In genomic region chr17:76262732-76263344, GRCh38 we compare ENCODE assay signal across 8 cellular contexts. TPM values are rescaled to one million over a fixed set of nuclear protein-coding genes. Genes with fewer than 3 reads are reported as not detected.
DNase-seq lines count a peak whose midpoint lies in the region; ATAC-seq and TF ChIP-seq lines count a peak whose summit lies in the region.

No MANE protein-coding gene starts in this region.

- peak overlapping the region; percentile 24 for H3K4me3 ChIP-seq in GM12875 (ENCODE audit: low read depth, low read length)
- H3K4me3 ChIP-seq in effector memory CD4-positive, alpha-beta T cell (ENCODE audit: insufficient read depth, low read depth, low read length, poor library complexity, severe bottlenecking), result no peak overlapping the region

- peaks cover 17% of the 10 kb centered on the region for H3K4me1 ChIP-seq in effector memory CD4-positive, alpha-beta T cell (ENCODE audit: control insufficient read depth, insufficient read depth, low read length, poor library complexity, severe bottlenecking)

- peaks cover 40% of the 10 kb centered on the region for H3K4me1 Mint-ChIP-seq in activated T-helper 2 cell treated with anti-CD3 and anti-CD28 coated beads, Interferon-gamma antibody, Interleukin-2, Interleukin-4, amounts not matched to agents 10 μg/mL and 5 μg/mL and 100 μg/mL, durations not matched to agents 14 hours and 24 hours and 36 hours (ENCODE audit: low read depth)
- H3K4me1 Mint-ChIP-seq in naive B cell, result peaks cover 34 to 67% (median 58%) of the 10 kb centered on the region in 3 donors

- no peaks in the 10 kb centered on the region for H3K27me3 Mint-ChIP-seq in activated T-helper 2 cell treated with anti-CD3 and anti-CD28 coated beads, Interferon-gamma antibody, Interleukin-2, Interleukin-4, amounts not matched to agents 10 μg/mL and 5 μg/mL and 100 μg/mL, durations not matched to agents 14 hours and 24 hours and 36 hours (ENCODE audit: low read depth)
- H3K27me3 Mint-ChIP-seq in naive B cell, result no peaks in the 10 kb centered on the region

- H3K27ac ChIP-seq in effector memory CD4-positive, alpha-beta T cell (ENCODE audit: insufficient read depth, low read length, poor library complexity, severe bottlenecking), result no peak overlapping the region

- peak overlapping the region; percentile 80 for H3K27ac Mint-ChIP-seq in activated T-helper 2 cell treated with anti-CD3 and anti-CD28 coated beads, Interferon-gamma antibody, Interleukin-2, Interleukin-4, amounts not matched to agents 10 μg/mL and 5 μg/mL and 100 μg/mL, durations not matched to agents 14 hours and 24 hours and 36 hours
- H3K27ac Mint-ChIP-seq in naive B cell, result peak overlapping the region; percentile 80 to 94 (median 90)

- peak overlapping the region; percentile 42 for H3K4me3 Mint-ChIP-seq in activated T-helper 2 cell treated with anti-CD3 and anti-CD28 coated beads, Interferon-gamma antibody, Interleukin-2, Interleukin-4, amounts not matched to agents 10 μg/mL and 5 μg/mL and 100 μg/mL, durations not matched to agents 14 hours and 24 hours and 36 hours (ENCODE audit: low read depth)
- H3K4me3 Mint-ChIP-seq in naive B cell, result peak overlapping the region; percentile 27 to 90 (median 76)

- intact Hi-C loops in activated T-helper 2 cell treated with anti-CD3 and anti-CD28 coated beads, Interferon-gamma antibody, Interleukin-2, Interleukin-4, amounts not matched to agents 10 μg/mL and 5 μg/mL and 100 μg/mL, durations not matched to agents 14 hours and 24 hours and 36 hours (cut with micrococcal nuclease), result no loop called here

- no peak for TF ChIP-seq CTCF in GM12875 (IDR thresholded peaks at IDR 0.05; ENCODE audit: borderline replicate concordance, insufficient read depth, low read depth, low read length)

- no peaks in the 10 kb centered on the region for H3K27me3 ChIP-seq in effector memory CD4-positive, alpha-beta T cell (replicated peaks; ENCODE audit: control insufficient read depth, insufficient read depth, low read length, poor library complexity, severe bottlenecking)

- no peaks in the 10 kb centered on the region for H3K9me3 Mint-ChIP-seq in activated T-helper 2 cell treated with anti-CD3 and anti-CD28 coated beads, Interferon-gamma antibody, Interleukin-2, Interleukin-4, amounts not matched to agents 10 μg/mL and 5 μg/mL and 100 μg/mL, durations not matched to agents 14 hours and 24 hours and 36 hours
- H3K9me3 Mint-ChIP-seq in naive B cell, result no peaks in the 10 kb centered on the region

- no peaks in the 10 kb centered on the region for H3K9me3 ChIP-seq in effector memory CD4-positive, alpha-beta T cell (ENCODE audit: control insufficient read depth, low read length)

- H3K36me3 Mint-ChIP-seq in activated T-helper 2 cell treated with anti-CD3 and anti-CD28 coated beads, Interferon-gamma antibody, Interleukin-2, Interleukin-4, amounts not matched to agents 10 μg/mL and 5 μg/mL and 100 μg/mL, durations not matched to agents 14 hours and 24 hours and 36 hours (ENCODE audit: low read depth), result peaks cover 18% of the 10 kb centered on the region
- no peaks in the 10 kb centered on the region for H3K36me3 Mint-ChIP-seq in naive B cell

- ATAC-seq in naive B cell (ENCODE audit: low read depth in 2 of 2), result peak; percentile 13 to 14
- no peak for ATAC-seq in GM19324 (IDR thresholded peaks at IDR 0.05; ENCODE audit: low FRiP score, unreplicated experiment)

- DNase-seq in NCI-H146 (lab: John Stamatoyannopoulos, UW) (peak; percentile 23), naive B cell (peak; percentile 58), GM19238 (ENCODE audit: insufficient read length, low spot score) (no peak), erythroblast (lab: John Stamatoyannopoulos, UW) (no peak)
- no peak for DNase-seq in activated T-helper 2 cell treated with anti-CD3 and anti-CD28 coated beads, Interferon-gamma antibody, Interleukin-2, Interleukin-4, amounts not matched to agents 10 μg/mL and 5 μg/mL and 100 μg/mL, durations not matched to agents 14 hours and 24 hours and 36 hours (ENCODE audit: low spot score)
- no peak for DNase-seq in effector memory CD4-positive, alpha-beta T cell

- peaks cover 5% of the 10 kb centered on the region for H3K36me3 ChIP-seq in effector memory CD4-positive, alpha-beta T cell (ENCODE audit: control insufficient read depth, insufficient read depth, low read length)

- TF ChIP-seq POLR2A in erythroblast (IDR thresholded peaks at IDR 0.05; ENCODE audit: low read length), result no peak

RNA-seq across cellular contexts. Expression of gene UBALD2, which starts 2.3 kb away (rescaled TPM):
- 204 and 212 TPM in 2 replicates for total RNA-seq in activated T-helper 2 cell treated with anti-CD3 and anti-CD28 coated beads, Interferon-gamma antibody, Interleukin-2, Interleukin-4, amounts not matched to agents 10 μg/mL and 5 μg/mL and 100 μg/mL, durations not matched to agents 14 hours and 24 hours and 36 hours
- polyA plus RNA-seq in naive B cell (ENCODE audit: low read depth in 6 of 6), result 1 to 10 TPM; 2.5 to 6.2 (median 4.6) TPM

RNA-seq across cellular contexts. Expression of gene RNF157, which starts 22.5 kb away (rescaled TPM):
- 34.3 and 34.9 TPM in 2 replicates for total RNA-seq in activated T-helper 2 cell treated with anti-CD3 and anti-CD28 coated beads, Interferon-gamma antibody, Interleukin-2, Interleukin-4, amounts not matched to agents 10 μg/mL and 5 μg/mL and 100 μg/mL, durations not matched to agents 14 hours and 24 hours and 36 hours
- under 1 TPM in 5 of 6 donors, not detected in 1; 0.09 to 0.71 (median 0.22) TPM for polyA plus RNA-seq in naive B cell (ENCODE audit: low read depth in 6 of 6)

RNA-seq across cellular contexts. Expression of gene QRICH2, which starts 45.2 kb away (rescaled TPM):
- 1.7 and 2.1 TPM in 2 replicates for total RNA-seq in activated T-helper 2 cell treated with anti-CD3 and anti-CD28 coated beads, Interferon-gamma antibody, Interleukin-2, Interleukin-4, amounts not matched to agents 10 μg/mL and 5 μg/mL and 100 μg/mL, durations not matched to agents 14 hours and 24 hours and 36 hours
- under 1 TPM in 2 of 6 donors, not detected in 4; 0.20 to 0.38 TPM for polyA plus RNA-seq in naive B cell (ENCODE audit: low read depth in 6 of 6)

Comparison
In these comparisons a context has a peak if more than half of its experiments do, and no peak if none do; other contexts are left out.
1. DNase-seq: peak in NCI-H146 (single experiment) and naive B cell (single experiment); none in activated T-helper 2 cell treated with anti-CD3 and anti-CD28 coated beads, Interferon-gamma antibody, Interleukin-2, Interleukin-4, amounts not matched to agents 10 μg/mL and 5 μg/mL and 100 μg/mL, durations not matched to agents 14 hours and 24 hours and 36 hours (single experiment), effector memory CD4-positive, alpha-beta T cell (0 of 3), GM19238 (single experiment) and erythroblast (0 of 2).